In genomic region chr5:90410178-90410762, GRCh38 we compare ENCODE assay signal across 8 cellular contexts. TPM values are rescaled to one million over a fixed set of nuclear protein-coding genes. Genes with fewer than 3 reads are reported as not detected.
DNase-seq lines count a peak whose midpoint lies in the region; ATAC-seq and TF ChIP-seq lines count a peak whose summit lies in the region.

No MANE protein-coding gene starts in this region.

- H3K27ac ChIP-seq in WERI-Rb-1 (peak overlapping the region; percentile 98), tibial artery (peak overlapping the region; percentile 94 to 96)

- H3K36me3 ChIP-seq in WERI-Rb-1, result peaks cover 3% of the 10 kb centered on the region; the same call in 1 of the 2 replicates
- H3K36me3 ChIP-seq in kidney epithelial cell (ENCODE audit: control insufficient read depth, insufficient read depth, low read length), result no peaks in the 10 kb centered on the region
- H3K36me3 ChIP-seq in tibial artery, result no peaks in the 10 kb centered on the region

- H3K9me3 ChIP-seq in WERI-Rb-1 (ENCODE audit: severe bottlenecking) (no peaks in the 10 kb centered on the region), tibial artery (no peaks in the 10 kb centered on the region)

- no peak for TF ChIP-seq CTCF in WERI-Rb-1 (IDR thresholded peaks at IDR 0.05; ENCODE audit: low read depth, low read length)
- TF ChIP-seq CTCF in kidney epithelial cell (IDR thresholded peaks at IDR 0.05; ENCODE audit: insufficient read depth, low read length, poor library complexity, severe bottlenecking), result no peak
- TF ChIP-seq CTCF in tibial artery (IDR thresholded peaks at IDR 0.05), result no peak

- H3K4me1 ChIP-seq in tibial artery, result peaks cover 0 to 11% (median 5%) of the 10 kb centered on the region in 4 donors

- ATAC-seq in GM21723 (IDR thresholded peaks at IDR 0.05; ENCODE audit: unreplicated experiment) (no peak), GM21381 (IDR thresholded peaks at IDR 0.05; ENCODE audit: unreplicated experiment) (no peak)

- DNase-seq in NCI-H345 treated with DMSO at 0.1 percent for 48 hours (lab: John Stamatoyannopoulos, UW; ENCODE audit: unreplicated experiment), result peak; percentile 39
- DNase-seq in NCI-H345 (lab: John Stamatoyannopoulos, UW), result no peak
- no peak for DNase-seq in WERI-Rb-1
- DNase-seq in kidney epithelial cell (ENCODE audit: low read depth), result no peak
- DNase-seq in tibial artery, result no peak
- no peak for DNase-seq in amniotic stem cell (lab: John Stamatoyannopoulos, UW)

- H3K4me3 ChIP-seq in WERI-Rb-1 (ENCODE audit: low read depth, low read length) (peak overlapping the region; percentile 80), kidney epithelial cell (ENCODE audit: low read depth, low read length) (peak overlapping the region; percentile 79), tibial artery (peak overlapping the region; percentile 85)

- H3K27me3 ChIP-seq in WERI-Rb-1 (ENCODE audit: insufficient read depth, low read depth, severe bottlenecking), result no peaks in the 10 kb centered on the region
- no peaks in the 10 kb centered on the region for H3K27me3 ChIP-seq in kidney epithelial cell (ENCODE audit: control insufficient read depth, insufficient read depth, low read length)
- no peaks in the 10 kb centered on the region for H3K27me3 ChIP-seq in tibial artery

- intact Hi-C loops in tibial artery (cut with DNase I; ENCODE audit: low total_unique reads), result no loop called here

RNA-seq across cellular contexts. Expression of gene CETN3, which starts 0.7 kb away (rescaled TPM):
- 13.1 and 16.3 TPM in 2 replicates for total RNA-seq in kidney epithelial cell
